Comparison of ENCODE assay signal across 17 cellular contexts in the genomic region with DNA sequence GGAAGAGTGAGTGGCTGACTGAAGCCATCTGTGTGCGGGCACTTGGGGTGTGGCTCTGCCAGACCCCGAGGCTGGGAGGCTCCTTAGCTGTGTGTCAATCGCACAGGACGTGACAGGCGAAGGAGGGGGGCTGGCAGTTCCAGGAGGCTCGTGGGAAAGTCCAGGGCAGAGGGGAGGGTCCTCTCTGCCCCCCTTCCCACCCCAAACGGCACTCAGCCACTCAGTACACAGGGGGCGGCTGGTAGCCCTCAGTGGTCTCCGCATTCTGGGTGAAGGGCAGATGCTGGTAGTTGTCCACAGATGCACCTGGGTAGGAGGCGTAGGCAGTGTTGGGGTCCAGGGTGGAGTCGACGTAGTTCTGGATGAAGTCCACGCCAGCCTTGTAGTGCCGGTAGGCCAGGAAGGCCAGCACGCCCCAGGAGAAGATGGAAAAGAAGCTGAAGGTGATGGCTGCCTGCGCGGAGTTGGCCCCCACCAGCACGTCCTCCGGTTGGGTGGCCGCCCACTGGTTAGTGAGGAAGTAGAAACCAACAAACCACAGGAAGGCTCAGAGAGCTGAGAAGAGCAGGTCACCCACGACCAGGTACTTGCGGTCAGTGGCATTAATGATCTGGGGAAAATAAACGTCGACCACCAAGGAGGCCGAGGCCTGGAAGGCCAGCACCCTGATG.
"Had no signal": no experiment of that assay in that cellular context is flagged by ENCODE, and none has a peak within 500 bp of the region (broad histone marks: within the 10 kb centered on the region; RNA-seq: fewer than 3 reads in every experiment).

No MANE protein-coding gene starts in this region.

- H3K79me2 ChIP-seq: parathyroid adenoma had no signal

- H3K9me3 ChIP-seq: tibial artery, upper lobe of left lung, vagina had no signal

- H3K4me3 ChIP-seq: dorsolateral prefrontal cortex, heart left ventricle, tibial artery, upper lobe of left lung, vagina had no signal

- FAIRE-seq: islet of Langerhans had no signal

- DNase-seq: cortex of kidney; dorsolateral prefrontal cortex; effector CD8-positive, alpha-beta T cell; foreskin melanocyte; heart left ventricle; hippocampal formation; mammary epithelial cell; stimulated activated CD4-positive, alpha-beta T cell treated with anti-CD3 and anti-CD28 coated beads, Interleukin-12 subunit alpha, Interleukin-12 subunit beta, amount 100 ng/mL, for 4 hours; stimulated activated naive CD4-positive, alpha-beta T cell treated with Interleukin-2 at 50 U/mL for 16 hours; tibial artery had no signal

- H3K36me3 ChIP-seq: heart left ventricle, tibial artery, upper lobe of left lung, vagina had no signal

- H3K4me1 Mint-ChIP-seq: nephron had no signal

- H2AFZ ChIP-seq: parathyroid adenoma had no signal

- H3K9me3 Mint-ChIP-seq: nephron had no signal

- H3K27me3 ChIP-seq: dorsolateral prefrontal cortex, heart left ventricle, tibial artery, upper lobe of left lung, vagina had no signal

- H3K27ac Mint-ChIP-seq: nephron had no signal

- H3K4me1 ChIP-seq: heart left ventricle, parathyroid adenoma, upper lobe of left lung, vagina had no signal

- ATAC-seq: heart left ventricle, left lobe of liver, sciatic nerve had no signal

- H3K9ac ChIP-seq: parathyroid adenoma had no signal

- H3K4me3 Mint-ChIP-seq: nephron had no signal

- H3K27ac ChIP-seq: dorsolateral prefrontal cortex, heart left ventricle, parathyroid adenoma, tibial artery, upper lobe of left lung, vagina had no signal
